9 cellular contexts compared by ENCODE assay signal in genomic region chr22:49925525-49926128, GRCh38. TPM values are rescaled to one million over a fixed set of nuclear protein-coding genes. Genes with fewer than 3 reads are reported as not detected.
DNase-seq lines count a peak whose midpoint lies in the region; ATAC-seq, FAIRE-seq and TF ChIP-seq lines count a peak whose summit lies in the region.
"Had no signal": no experiment of that assay in that cellular context is flagged by ENCODE, and none has a peak within 500 bp of the region (broad histone marks: within the 10 kb centered on the region; RNA-seq: fewer than 3 reads in every experiment).

No MANE protein-coding gene starts in this region.

- peaks cover 11% of the 10 kb centered on the region for H3K36me3 ChIP-seq in GM06990 (ENCODE audit: control insufficient read depth, insufficient read depth, low read length)
- H3K36me3 ChIP-seq in Karpas-422 (ENCODE audit: insufficient read depth, low read length): no peaks in the 10 kb centered on the region

- peak overlapping the region; percentile 42 for H3K4me2 ChIP-seq in Karpas-422 (ENCODE audit: low read depth, low read length, poor library complexity, severe bottlenecking)

- H3K36me3 Mint-ChIP-seq in natural killer cell treated with Interleukin-12 subunit alpha and Interleukin-12 subunit beta and Interleukin-15 and Interleukin-18, amount 100 ng/mL, for 72 hours: no peaks in the 10 kb centered on the region

- ATAC-seq in natural killer cell treated with Interleukin-12 subunit alpha and Interleukin-12 subunit beta and Interleukin-15 and Interleukin-18, amount 100 ng/mL, for 72 hours: peak in 1 of 2 donors; percentile 49
- ATAC-seq in GM19395 (IDR thresholded peaks at IDR 0.05; ENCODE audit: unreplicated experiment) (no peak), GM21390 (IDR thresholded peaks at IDR 0.05; ENCODE audit: unreplicated experiment) (no peak)

- peaks cover 12 to 13% of the 10 kb centered on the region in 2 donors for H3K4me1 Mint-ChIP-seq in natural killer cell treated with Interleukin-12 subunit alpha and Interleukin-12 subunit beta and Interleukin-15 and Interleukin-18, amount 100 ng/mL, for 72 hours (ENCODE audit: low read depth in 2 of 2)

- no peak for FAIRE-seq in D721Med (lab: Jason Lieb, UNC)

- no peak for TF ChIP-seq CTCF in GM06990 (IDR thresholded peaks at IDR 0.05; ENCODE audit: insufficient read depth, low read length, poor library complexity, severe bottlenecking)
- no peak for TF ChIP-seq CTCF in D721Med (IDR thresholded peaks at IDR 0.05; ENCODE audit: insufficient read depth, missing control alignments)

- no peaks in the 10 kb centered on the region for H3K79me2 ChIP-seq in Karpas-422 (ENCODE audit: low read length)

- H3K4me3 Mint-ChIP-seq in natural killer cell treated with Interleukin-12 subunit alpha and Interleukin-12 subunit beta and Interleukin-15 and Interleukin-18, amount 100 ng/mL, for 72 hours: peak overlapping the region; percentile 63

- no peaks in the 10 kb centered on the region for H3K27me3 ChIP-seq in GM06990 (replicated peaks; ENCODE audit: control insufficient read depth, insufficient read depth, low read length)
- H3K27me3 ChIP-seq in Karpas-422 (ENCODE audit: low read length): no peaks in the 10 kb centered on the region

- no peaks in the 10 kb centered on the region for H3K9me3 ChIP-seq in Karpas-422 (ENCODE audit: low read length)

- H3K4me3 ChIP-seq in GM06990 (replicated peaks; ENCODE audit: low read depth, low read length): peak overlapping the region; percentile 38
- peak overlapping the region; percentile 10; the same call in 1 of the 2 replicates for H3K4me3 ChIP-seq in Karpas-422 (ENCODE audit: low read length)

- peak overlapping the region; percentile 85 to 89 for H3K27ac Mint-ChIP-seq in natural killer cell treated with Interleukin-12 subunit alpha and Interleukin-12 subunit beta and Interleukin-15 and Interleukin-18, amount 100 ng/mL, for 72 hours

- peak overlapping the region; percentile 46 for H3K9ac ChIP-seq in Karpas-422 (ENCODE audit: low read length)

- H4K20me1 ChIP-seq in Karpas-422 (ENCODE audit: insufficient read depth, low read depth, low read length): peaks cover 7% of the 10 kb centered on the region; the same call in 1 of the 2 replicates

- no peaks in the 10 kb centered on the region for H3K9me2 ChIP-seq in Karpas-422 (replicated peaks; ENCODE audit: insufficient read depth, low read length)

- peak overlapping the region; percentile 46; the same call in 1 of the 2 replicates for H2AFZ ChIP-seq in Karpas-422 (ENCODE audit: low read length)

- H3K27me3 Mint-ChIP-seq in natural killer cell treated with Interleukin-12 subunit alpha and Interleukin-12 subunit beta and Interleukin-15 and Interleukin-18, amount 100 ng/mL, for 72 hours: no peaks in the 10 kb centered on the region

- no peaks in the 10 kb centered on the region for H3K9me3 Mint-ChIP-seq in natural killer cell treated with Interleukin-12 subunit alpha and Interleukin-12 subunit beta and Interleukin-15 and Interleukin-18, amount 100 ng/mL, for 72 hours

- H3K4me1 ChIP-seq in Karpas-422 (ENCODE audit: low read length): peaks cover 21% of the 10 kb centered on the region

- DNase-seq in GM06990 (ENCODE audit: extremely low read depth, insufficient read length) (peak; percentile 86), Karpas-422 (peak; percentile 77), activated T-cell treated with anti-CD3 and anti-CD28 coated beads for 48 hours (ENCODE audit: low read depth) (peak; percentile 39), D721Med (ENCODE audit: insufficient read length, low spot score) (no peak), ecto neural progenitor cell (ENCODE audit: low spot score) (no peak)
- no peak for DNase-seq in natural killer cell treated with Interleukin-12 subunit alpha and Interleukin-12 subunit beta and Interleukin-15 and Interleukin-18, amount 100 ng/mL, for 72 hours (ENCODE audit: low spot score)

- peak overlapping the region; percentile 55 for H3K27ac ChIP-seq in Karpas-422 (ENCODE audit: low read length)
- H3K27ac ChIP-seq: C4-2B had no signal

RNA-seq across cellular contexts. Expression of gene CRELD2, which starts 7.2 kb away (rescaled TPM):
- total RNA-seq in Karpas-422 (2014; rRNA removed; shearing (Covaris generic); ENCODE audit: low replicate concordance): 12.7 and 34.2 TPM in 2 replicates
- 10 to 100 TPM; 59.5 to 75.7 TPM for total RNA-seq in natural killer cell treated with Interleukin-12 subunit alpha and Interleukin-12 subunit beta and Interleukin-15 and Interleukin-18, amount 100 ng/mL, for 72 hours

RNA-seq across cellular contexts. Expression of gene ALG12, which starts 7.4 kb away (rescaled TPM):
- total RNA-seq in Karpas-422 (2014; rRNA removed; shearing (Covaris generic); ENCODE audit: low replicate concordance): 4.7 and 4.8 TPM in 2 replicates
- 10 to 100 TPM; 19.3 to 22.9 TPM for total RNA-seq in natural killer cell treated with Interleukin-12 subunit alpha and Interleukin-12 subunit beta and Interleukin-15 and Interleukin-18, amount 100 ng/mL, for 72 hours

RNA-seq across cellular contexts. Expression of gene PIM3, which starts 34.9 kb away (rescaled TPM):
- 15.4 and 41.1 TPM in 2 replicates for total RNA-seq in Karpas-422 (2014; rRNA removed; shearing (Covaris generic); ENCODE audit: low replicate concordance)
- total RNA-seq in natural killer cell treated with Interleukin-12 subunit alpha and Interleukin-12 subunit beta and Interleukin-15 and Interleukin-18, amount 100 ng/mL, for 72 hours: 100 to 1,000 TPM in 1 of 2 donors, 10 to 100 TPM in 1; 78.5 to 115 TPM

Comparison
In these comparisons a context has a peak if more than half of its experiments do, and no peak if none do; other contexts are left out.
1. DNase-seq: peak in GM06990 (single experiment), Karpas-422 (single experiment) and activated T-cell treated with anti-CD3 and anti-CD28 coated beads for 48 hours (single experiment); none in natural killer cell treated with Interleukin-12 subunit alpha and Interleukin-12 subunit beta and Interleukin-15 and Interleukin-18, amount 100 ng/mL, for 72 hours (single experiment), D721Med (single experiment) and ecto neural progenitor cell (single experiment).